23 cellular contexts compared by ENCODE assay signal in the genomic region with DNA sequence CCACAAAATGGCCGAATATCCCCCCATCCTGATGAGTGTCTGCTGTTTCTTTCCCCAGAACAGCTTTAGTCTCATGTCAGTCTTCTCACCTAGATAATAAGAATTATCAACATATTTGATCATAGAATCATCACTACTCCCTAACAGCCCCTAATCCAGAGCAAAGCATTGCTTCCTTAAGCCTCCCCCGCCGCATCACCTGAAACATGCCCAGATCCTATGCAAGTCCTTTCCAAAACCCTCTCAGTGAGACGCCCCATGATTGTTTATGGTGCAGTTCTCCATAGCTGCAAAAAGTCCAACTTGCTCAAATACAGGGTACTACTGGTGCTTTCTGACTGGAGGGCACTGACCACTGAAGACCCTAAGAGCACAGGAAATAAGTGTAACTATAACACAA. TPM values are rescaled to one million over a fixed set of nuclear protein-coding genes. Genes with fewer than 3 reads are reported as not detected.
A peak's percentile ranks its signal among the peaks of the same experiment; 100 is the strongest.
DNase-seq lines count a peak whose midpoint lies in the region; ATAC-seq and TF ChIP-seq lines count a peak whose summit lies in the region.
"Had no signal": no experiment of that assay in that cellular context is flagged by ENCODE, and none has a peak within 500 bp of the region (broad histone marks: within the 10 kb centered on the region; RNA-seq: fewer than 3 reads in every experiment).

No MANE protein-coding gene starts in this region.

- H3K4me1 ChIP-seq in CD4-positive, alpha-beta memory T cell (ENCODE audit: insufficient read depth, low read length) = peaks cover 55% of the 10 kb centered on the region
- H3K4me1 ChIP-seq in OCI-LY1 (ENCODE audit: insufficient read depth, low read length, severe bottlenecking) (peaks cover 49% of the 10 kb centered on the region), SJCRH30 (no peaks in the 10 kb centered on the region)
- H3K4me1 ChIP-seq: BE2C had no signal

- no peak for DNase-seq in CD4-positive, alpha-beta memory T cell
- DNase-seq in mesenteric fat pad (ENCODE audit: low spot score) (peak; percentile 43), SJCRH30 (no peak)
- DNase-seq: BE2C; Calu3; CD4-positive, alpha-beta T cell; COR-L47; DMS53; DMS79 treated with DMSO at 0.1 percent for 48 hours; GF-D8; GM23248; H7; HCEC 1CT had no signal

- H2AFZ ChIP-seq in OCI-LY1 (ENCODE audit: low read length) = no peak overlapping the region
- H2AFZ ChIP-seq: GM23248 had no signal

- intact Hi-C loops in CD4-positive, alpha-beta memory T cell (cut with micrococcal nuclease) = loop anchor here (5.0 kb wide), 3 partner anchors 215 to 810 kb away; no protein-coding TSS in a partner anchor

- H3K36me3 ChIP-seq in CD4-positive, alpha-beta memory T cell (ENCODE audit: insufficient read depth, low read length) = no peaks in the 10 kb centered on the region
- no peaks in the 10 kb centered on the region; the same call in 1 of the 2 replicates for H3K36me3 ChIP-seq in OCI-LY1 (ENCODE audit: insufficient read depth, low read length)
- no peaks in the 10 kb centered on the region for H3K36me3 ChIP-seq in SJCRH30
- H3K36me3 ChIP-seq: BE2C; BLaER1 treated with 17β-estradiol and CSF1 and Interleukin-3, amounts not matched to agents 10 nM and 100 nM had no signal

- peaks cover 39 to 62% (median 55%) of the 10 kb centered on the region in 4 donors for H3K4me1 Mint-ChIP-seq in CD4-positive, alpha-beta memory T cell

- no peak overlapping the region for H3K4me3 Mint-ChIP-seq in CD4-positive, alpha-beta memory T cell
- H3K4me3 Mint-ChIP-seq: CD14-positive monocyte; CD4-positive, alpha-beta T cell had no signal

- no peaks in the 10 kb centered on the region for H3K36me3 Mint-ChIP-seq in CD4-positive, alpha-beta memory T cell

- POLR2A ChIA-PET in CD4-positive, alpha-beta memory T cell (lab: Charles Lee; ENCODE audit: partially characterized antibody) = interaction anchor here (1.1 to 3.7 kb wide), 2 partner anchors 9 to 16 kb away, joined by 5 to 27 read pairs; no protein-coding TSS in a partner anchor

- H3K4me3 ChIP-seq in CD4-positive, alpha-beta memory T cell (ENCODE audit: low read length in 2 of 2) = no peak overlapping the region
- H3K4me3 ChIP-seq in OCI-LY1 (ENCODE audit: low read depth, low read length, poor library complexity, severe bottlenecking) (no peak overlapping the region), SJCRH30 (no peak overlapping the region)
- H3K4me3 ChIP-seq: BLaER1 treated with 17β-estradiol and CSF1 and Interleukin-3, amounts not matched to agents 10 nM and 100 nM; GM23248 had no signal

- no peaks in the 10 kb centered on the region for H3K27me3 Mint-ChIP-seq in CD4-positive, alpha-beta memory T cell
- H3K27me3 Mint-ChIP-seq: CD4-positive, alpha-beta T cell had no signal

- no peak overlapping the region for H3K4me2 ChIP-seq in OCI-LY1 (ENCODE audit: low read length)
- H3K4me2 ChIP-seq: BLaER1 treated with 17β-estradiol and CSF1 and Interleukin-3, amounts not matched to agents 10 nM and 100 nM had no signal

- CTCF ChIA-PET in CD4-positive, alpha-beta memory T cell (lab: Charles Lee; ENCODE audit: partially characterized antibody) = interaction anchor here (1.2 to 7.5 kb wide), 9 partner anchors 9 to 689 kb away, joined by 3 to 145 read pairs (median 5); no protein-coding TSS in a partner anchor

- TF ChIP-seq POLR2A in GM18505 (IDR thresholded peaks at IDR 0.05; ENCODE audit: borderline replicate concordance, extremely low read depth, insufficient read depth, insufficient read length) = no peak

- H4K20me1 ChIP-seq in OCI-LY1 (ENCODE audit: insufficient read depth, low read length) = no peaks in the 10 kb centered on the region
- H4K20me1 ChIP-seq: BLaER1 treated with 17β-estradiol and CSF1 and Interleukin-3, amounts not matched to agents 10 nM and 100 nM had no signal

- H3K9me3 ChIP-seq in CD4-positive, alpha-beta memory T cell (ENCODE audit: control insufficient read depth in 1 of 2, low read length in 2 of 2) = no peaks in the 10 kb centered on the region
- no peaks in the 10 kb centered on the region for H3K9me3 ChIP-seq in OCI-LY1 (ENCODE audit: low read length)
- H3K9me3 ChIP-seq in SJCRH30 (replicated peaks) = no peaks in the 10 kb centered on the region
- H3K9me3 ChIP-seq: BE2C had no signal

- H3K9me2 ChIP-seq in OCI-LY1 (ENCODE audit: low read depth, low read length) = no peaks in the 10 kb centered on the region

- no peaks in the 10 kb centered on the region for H3K79me2 ChIP-seq in OCI-LY1 (ENCODE audit: insufficient read depth, low read length)

- no peak for TF ChIP-seq CTCF in OCI-LY1 (IDR thresholded peaks at IDR 0.05; ENCODE audit: low read length)

- H3K9me3 Mint-ChIP-seq in CD4-positive, alpha-beta memory T cell = no peaks in the 10 kb centered on the region
- H3K9me3 Mint-ChIP-seq: CD4-positive, alpha-beta T cell had no signal

- no peak overlapping the region for H3K9ac ChIP-seq in OCI-LY1 (ENCODE audit: low read length)
- H3K9ac ChIP-seq: BLaER1 treated with 17β-estradiol and CSF1 and Interleukin-3, amounts not matched to agents 10 nM and 100 nM; GM23248 had no signal

- H3K27ac ChIP-seq in CD4-positive, alpha-beta memory T cell (ENCODE audit: low read depth, low read length) = no peak overlapping the region
- H3K27ac ChIP-seq in OCI-LY1 (ENCODE audit: low read depth, low read length, poor library complexity, severe bottlenecking) = peak overlapping the region; percentile 51
- H3K27ac ChIP-seq in SJCRH30 = no peak overlapping the region
- H3K27ac ChIP-seq: BLaER1 treated with 17β-estradiol and CSF1 and Interleukin-3, amounts not matched to agents 10 nM and 100 nM; GM23248 had no signal

- ATAC-seq in GM18505 (IDR thresholded peaks at IDR 0.05; ENCODE audit: unreplicated experiment) (no peak), HG02870 (IDR thresholded peaks at IDR 0.05; ENCODE audit: unreplicated experiment) (no peak)

- H3K27me3 ChIP-seq in CD4-positive, alpha-beta memory T cell (ENCODE audit: insufficient read depth, low read length) = no peaks in the 10 kb centered on the region
- H3K27me3 ChIP-seq in OCI-LY1 (ENCODE audit: insufficient read depth, low read length) = no peaks in the 10 kb centered on the region
- H3K27me3 ChIP-seq in SJCRH30 = no peaks in the 10 kb centered on the region
- H3K27me3 ChIP-seq: BLaER1 treated with 17β-estradiol and CSF1 and Interleukin-3, amounts not matched to agents 10 nM and 100 nM had no signal

- peak overlapping the region in 4 of 7 donors; percentile 0 to 68 (median 3) for H3K27ac Mint-ChIP-seq in CD4-positive, alpha-beta memory T cell
- H3K27ac Mint-ChIP-seq: CD4-positive, alpha-beta T cell had no signal

- no peaks in the 10 kb centered on the region for H3F3A ChIP-seq in OCI-LY1 (ENCODE audit: insufficient read depth, low read length)

RNA-seq across cellular contexts. Expression of a gene that starts 20.1 kb away (rescaled TPM):
- total RNA-seq in CD4-positive, alpha-beta memory T cell = under 1 TPM in 1 of 2 experiments, not detected in 1; 0.17 TPM
- under 1 TPM in 1 of 2 donors, not detected in 1; 0.23 TPM for polyA plus RNA-seq in CD4-positive, alpha-beta memory T cell
- total RNA-seq in mesenteric fat pad = not detected
- total RNA-seq in SJCRH30 (2014; rRNA removed; shearing (Covaris generic)) = not detected in 2 replicates
- total RNA-seq: A172, A673, Calu3, Daoy, G401, GM23248 had no signal
- polyA plus RNA-seq: GM23248 had no signal

RNA-seq across cellular contexts. Expression of a gene that starts 44.2 kb away (rescaled TPM):
- under 1 TPM; 0.23 to 0.33 TPM for total RNA-seq in CD4-positive, alpha-beta memory T cell
- not detected for polyA plus RNA-seq in CD4-positive, alpha-beta memory T cell
- total RNA-seq in mesenteric fat pad = 4.6 TPM
- 3.1 and 3.2 TPM in 2 replicates for total RNA-seq in SJCRH30 (2014; rRNA removed; shearing (Covaris generic))
- total RNA-seq: A673, Calu3, Daoy, G401, H1 had no signal
- polyA plus RNA-seq: CD14-positive monocyte, GM23248 had no signal
